ENCODE assay signal across 8 cellular contexts in the genomic region with DNA sequence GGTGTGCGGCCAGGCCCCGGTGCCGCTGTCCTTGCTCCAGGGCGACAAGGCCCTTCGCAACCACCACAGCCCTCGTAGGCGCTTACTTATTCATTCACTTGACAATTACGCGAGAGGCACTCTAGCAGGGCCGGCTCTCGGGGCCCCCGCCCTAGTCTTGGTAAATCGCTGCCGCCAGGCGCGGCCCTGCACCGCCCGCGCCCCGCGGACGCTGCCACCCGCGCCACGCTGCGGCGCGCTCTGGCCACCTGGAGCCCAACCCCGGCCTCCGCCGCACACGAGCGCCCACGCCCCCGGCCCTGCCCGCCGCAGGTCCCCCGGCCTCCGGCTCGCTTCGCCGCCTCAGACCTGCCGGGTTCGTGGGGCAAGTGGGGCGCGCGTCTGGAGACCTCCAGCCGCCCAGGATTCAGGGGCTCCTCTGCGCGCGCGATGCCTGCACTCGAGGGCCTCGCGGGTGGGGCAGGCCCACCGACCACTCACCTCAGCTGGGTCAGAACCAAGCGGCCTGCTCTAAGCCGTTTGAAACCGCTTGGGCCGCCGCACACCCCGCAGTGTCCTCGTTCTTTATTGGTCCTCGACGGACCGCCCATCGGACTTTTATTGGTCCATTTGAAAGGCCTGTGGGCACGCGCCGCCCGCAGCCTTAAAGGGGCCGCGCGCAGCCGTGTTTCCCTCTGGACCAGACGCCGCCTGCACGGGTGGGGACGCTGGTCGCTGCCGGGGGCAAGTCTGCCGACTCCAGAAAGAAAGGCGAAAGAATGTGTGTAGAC. TPM values are rescaled to one million over a fixed set of nuclear protein-coding genes. Genes with fewer than 3 reads are reported as not detected.
A peak's percentile ranks its signal among the peaks of the same experiment; 100 is the strongest.
DNase-seq lines count a peak whose midpoint lies in the region; ATAC-seq and TF ChIP-seq lines count a peak whose summit lies in the region.

A gene (minus strand): TSS at position 541 of the 770 bp plus-strand sequence. CDS start 25,049 bp downstream, outside the sequence.

- H3K9me3 Mint-ChIP-seq in GM23338: peaks cover 10% of the 10 kb centered on the region
- H3K9me3 Mint-ChIP-seq in natural killer cell: no peaks in the 10 kb centered on the region

- peak; percentile 92 for ATAC-seq in GM23338
- ATAC-seq in natural killer cell: peak; percentile 91 to 95 (median 93)

- H3K4me1 Mint-ChIP-seq in GM23338: peaks cover 27% of the 10 kb centered on the region
- peaks cover 34 to 35% of the 10 kb centered on the region in 2 donors for H3K4me1 Mint-ChIP-seq in natural killer cell

- peaks cover 16% of the 10 kb centered on the region for H3K4me1 ChIP-seq in GM23338 (ENCODE audit: insufficient read depth)

- peaks cover 10% of the 10 kb centered on the region for H3K27me3 Mint-ChIP-seq in GM23338 (ENCODE audit: insufficient read depth, low read depth, poor library complexity)
- H3K27me3 Mint-ChIP-seq in natural killer cell (ENCODE audit: low read depth in 2 of 2): no peaks in the 10 kb centered on the region

- CTCF ChIA-PET in RWPE1 (lab: Yijun Ruan, JAX): no interaction called here

- H3K36me3 Mint-ChIP-seq in GM23338 (ENCODE audit: low read depth) (peaks cover 16% of the 10 kb centered on the region), natural killer cell (no peaks in the 10 kb centered on the region)

- H4K20me1 ChIP-seq in GM23338 (replicated peaks; ENCODE audit: insufficient read depth): peaks cover 35% of the 10 kb centered on the region

- peak within 1 kb of the TSS; percentile 63 for H3K4me3 ChIP-seq in GM23338
- peak within 1 kb of the TSS; percentile 87 for H3K4me3 ChIP-seq in fibroblast of pulmonary artery (replicated peaks; ENCODE audit: low read depth, low read length)

- no peaks in the 10 kb centered on the region for H3F3A ChIP-seq in GM23338 (replicated peaks; ENCODE audit: low read depth)

- H3K36me3 ChIP-seq in GM23338 (ENCODE audit: insufficient read depth): no peaks in the 10 kb centered on the region

- H3K27ac ChIP-seq in GM23338 (ENCODE audit: low read depth): peak within 1 kb of the TSS; percentile 16; the same call in 1 of the 2 replicates
- H3K27ac ChIP-seq in RWPE1: peak within 1 kb of the TSS; percentile 86

- H3K9me2 ChIP-seq in GM23338 (ENCODE audit: insufficient read depth): no peaks in the 10 kb centered on the region

- peak within 1 kb of the TSS; percentile 85 for H3K4me2 ChIP-seq in GM23338

- no peaks in the 10 kb centered on the region for H3K27me3 ChIP-seq in GM23338 (ENCODE audit: insufficient read depth)

- no peak for TF ChIP-seq CTCF in GM23338 (conservative IDR thresholded peaks at IDR 0.05; ENCODE audit: low read depth in 2 of 2)
- TF ChIP-seq CTCF in RWPE1 (conservative IDR thresholded peaks at IDR 0.05; ENCODE audit: low read depth): no peak
- TF ChIP-seq CTCF in fibroblast of pulmonary artery (IDR thresholded peaks at IDR 0.05; ENCODE audit: low read length, missing control alignments): no peak
- TF ChIP-seq CTCF in natural killer cell (IDR thresholded peaks at IDR 0.05): no peak

- H3K79me2 ChIP-seq in GM23338 (replicated peaks; ENCODE audit: insufficient read depth): peaks cover 47% of the 10 kb centered on the region

- peak within 1 kb of the TSS; percentile 93 for H3K4me3 Mint-ChIP-seq in GM23338
- H3K4me3 Mint-ChIP-seq in natural killer cell: peak within 1 kb of the TSS; percentile 99

- POLR2A ChIA-PET in RWPE1 (lab: Yijun Ruan, JAX; ENCODE audit: low non-redundant PET): interaction anchor here (0.7 kb wide), 1 partner anchor 13 kb away, joined by 4 read pairs; no protein-coding TSS in a partner anchor

- intact Hi-C loops in natural killer cell (cut with micrococcal nuclease): loop anchor here (1.0 kb wide), 1 partner anchor 20 kb away; no protein-coding TSS in a partner anchor

- DNase-seq in EL (peak; percentile 91), GM23338 (ENCODE audit: low spot score) (peak; percentile 97), LHCN-M2 (ENCODE audit: low read depth) (peak; percentile 90), RWPE1 (ENCODE audit: low spot score) (peak; percentile 98), fibroblast of pulmonary artery (ENCODE audit: low read depth) (peak; percentile 89), natural killer cell (peak; percentile 87)
- peak; percentile 80 for DNase-seq in activated T-helper 9 cell treated with anti-CD3 and anti-CD28 coated beads, Interleukin-2, amount 50 U/mL, for 16 hours (ENCODE audit: low read depth)
- peak; percentile 70 to 82 (median 78) for DNase-seq in stimulated activated naive CD4-positive, alpha-beta T cell (lab: John Stamatoyannopoulos, UW)

- H3K27ac Mint-ChIP-seq in GM23338 (peak within 1 kb of the TSS; percentile 94), natural killer cell (peak within 1 kb of the TSS; percentile 86 to 96)

- peak within 1 kb of the TSS; percentile 48; the same call in 1 of the 2 replicates for H2AFZ ChIP-seq in GM23338

TF ChIP-seq in GM23338, 12 proteins besides CTCF, POLR2A, EP300 and RAD21 (continues in another document):
- TF ChIP-seq, protein P1, sequence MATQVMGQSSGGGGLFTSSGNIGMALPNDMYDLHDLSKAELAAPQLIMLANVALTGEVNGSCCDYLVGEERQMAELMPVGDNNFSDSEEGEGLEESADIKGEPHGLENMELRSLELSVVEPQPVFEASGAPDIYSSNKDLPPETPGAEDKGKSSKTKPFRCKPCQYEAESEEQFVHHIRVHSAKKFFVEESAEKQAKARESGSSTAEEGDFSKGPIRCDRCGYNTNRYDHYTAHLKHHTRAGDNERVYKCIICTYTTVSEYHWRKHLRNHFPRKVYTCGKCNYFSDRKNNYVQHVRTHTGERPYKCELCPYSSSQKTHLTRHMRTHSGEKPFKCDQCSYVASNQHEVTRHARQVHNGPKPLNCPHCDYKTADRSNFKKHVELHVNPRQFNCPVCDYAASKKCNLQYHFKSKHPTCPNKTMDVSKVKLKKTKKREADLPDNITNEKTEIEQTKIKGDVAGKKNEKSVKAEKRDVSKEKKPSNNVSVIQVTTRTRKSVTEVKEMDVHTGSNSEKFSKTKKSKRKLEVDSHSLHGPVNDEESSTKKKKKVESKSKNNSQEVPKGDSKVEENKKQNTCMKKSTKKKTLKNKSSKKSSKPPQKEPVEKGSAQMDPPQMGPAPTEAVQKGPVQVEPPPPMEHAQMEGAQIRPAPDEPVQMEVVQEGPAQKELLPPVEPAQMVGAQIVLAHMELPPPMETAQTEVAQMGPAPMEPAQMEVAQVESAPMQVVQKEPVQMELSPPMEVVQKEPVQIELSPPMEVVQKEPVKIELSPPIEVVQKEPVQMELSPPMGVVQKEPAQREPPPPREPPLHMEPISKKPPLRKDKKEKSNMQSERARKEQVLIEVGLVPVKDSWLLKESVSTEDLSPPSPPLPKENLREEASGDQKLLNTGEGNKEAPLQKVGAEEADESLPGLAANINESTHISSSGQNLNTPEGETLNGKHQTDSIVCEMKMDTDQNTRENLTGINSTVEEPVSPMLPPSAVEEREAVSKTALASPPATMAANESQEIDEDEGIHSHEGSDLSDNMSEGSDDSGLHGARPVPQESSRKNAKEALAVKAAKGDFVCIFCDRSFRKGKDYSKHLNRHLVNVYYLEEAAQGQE (IDR thresholded peaks at IDR 0.05; ENCODE audit: unreplicated experiment): no peak
- TF ChIP-seq CREB1 (CRISPR knock-in tag; IDR thresholded peaks at IDR 0.05; ENCODE audit: low read depth) (no peak; the same call in 1 of the 2 replicates), JUNB (IDR thresholded peaks at IDR 0.05; ENCODE audit: unreplicated experiment) (no peak), EZH2phosphoT487 (IDR thresholded peaks at IDR 0.05; ENCODE audit: unreplicated experiment) (no peak), NANOG (IDR thresholded peaks at IDR 0.05; ENCODE audit: borderline replicate concordance) (no peak), EZH2 (IDR thresholded peaks at IDR 0.05; ENCODE audit: low read depth, unreplicated experiment) (no peak), POLR2AphosphoS5 (IDR thresholded peaks at IDR 0.05; ENCODE audit: low read depth) (peak; percentile 92), ZNF114 (CRISPR knock-in tag; IDR thresholded peaks at IDR 0.05) (no peak)
- TF ChIP-seq, protein P2, sequence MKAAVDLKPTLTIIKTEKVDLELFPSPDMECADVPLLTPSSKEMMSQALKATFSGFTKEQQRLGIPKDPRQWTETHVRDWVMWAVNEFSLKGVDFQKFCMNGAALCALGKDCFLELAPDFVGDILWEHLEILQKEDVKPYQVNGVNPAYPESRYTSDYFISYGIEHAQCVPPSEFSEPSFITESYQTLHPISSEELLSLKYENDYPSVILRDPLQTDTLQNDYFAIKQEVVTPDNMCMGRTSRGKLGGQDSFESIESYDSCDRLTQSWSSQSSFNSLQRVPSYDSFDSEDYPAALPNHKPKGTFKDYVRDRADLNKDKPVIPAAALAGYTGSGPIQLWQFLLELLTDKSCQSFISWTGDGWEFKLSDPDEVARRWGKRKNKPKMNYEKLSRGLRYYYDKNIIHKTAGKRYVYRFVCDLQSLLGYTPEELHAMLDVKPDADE (IDR thresholded peaks at IDR 0.05): peak; percentile 17; the same call in 1 of the 2 replicates

RNA-seq across cellular contexts. Expression of the gene that starts here (rescaled TPM):
- 120 and 135 TPM in 2 replicates for total RNA-seq in GM23338 (2014; rRNA removed; shearing (Covaris generic))
- 49.4 and 67.9 TPM in 2 replicates for polyA plus RNA-seq in GM23338 (2016; fragmentation: Nextera tagmentation; extraction: Ambion mirVana)
- total RNA-seq in LHCN-M2 (2014; rRNA removed) (101 and 115 TPM in 2 replicates), natural killer cell (10 to 100 TPM; 39.1 to 63.7 (median 46.3) TPM)
- polyA plus RNA-seq in LHCN-M2 (2012): 36.6 TPM

Comparison
In these comparisons a context has a peak if more than half of its experiments do, and no peak if none do; other contexts are left out.
1. Peak in every context shown above with its lines: DNase-seq, ATAC-seq, H3K4me3 ChIP-seq and H3K27ac ChIP-seq.